Comparison of ENCODE assay signal across 5 cellular contexts in genomic region chr12:26755338-26755737, GRCh38.
DNase-seq lines count a peak whose midpoint lies in the region; TF ChIP-seq lines count a peak whose summit lies in the region.
"Not testable (repeated sequence)": the region's sequence is repeated elsewhere in the genome, so short reads cannot be mapped to it uniquely, and the experiment has no call there.

No MANE protein-coding gene starts in this region.

- not testable (repeated sequence) for H4K8ac ChIP-seq in mesendoderm (ENCODE audit: low read depth, low read length)

- H3K4me1 ChIP-seq in liver (ENCODE audit: control insufficient read depth in 4 of 4, insufficient read depth in 4 of 4, low read length in 3 of 4) = peaks cover 0 to 72% (median 32%) of the 10 kb centered on the region in 4 donors
- H3K4me1 ChIP-seq in mesendoderm (ENCODE audit: control insufficient read depth, low read depth, low read length) = not testable (repeated sequence)

- H2BK120ac ChIP-seq in mesendoderm (ENCODE audit: low read depth, low read length) = not testable (repeated sequence)

- H3K56ac ChIP-seq in mesendoderm (ENCODE audit: low read length) = not testable (repeated sequence)

- not testable (repeated sequence) for H3K27me3 ChIP-seq in liver (ENCODE audit: control insufficient read depth in 4 of 4, insufficient read depth in 4 of 4, low read length in 3 of 4); mesendoderm (ENCODE audit: insufficient read depth, low read length, poor library complexity)

- peak overlapping the region in 1 of 2 donors; percentile 31 for H3K27ac ChIP-seq in liver (ENCODE audit: low read depth in 1 of 2, low read length in 2 of 2)
- not testable (repeated sequence) for H3K27ac ChIP-seq in mesendoderm (ENCODE audit: low read depth, low read length)

- not testable (repeated sequence) for H2BK15ac ChIP-seq in mesendoderm (replicated peaks; ENCODE audit: low read depth)

- H3K4me2 ChIP-seq in mesendoderm (ENCODE audit: low read length) = not testable (repeated sequence)

- not testable (repeated sequence) for H2AK5ac ChIP-seq in mesendoderm (ENCODE audit: low read length)

- TF ChIP-seq CTCF in liver (IDR thresholded peaks at IDR 0.05; ENCODE audit: low read depth, low read length, missing input control) = not testable (repeated sequence)

- WGBS in liver = 41% methylated on average over 3 of the region's 3 CpGs
- WGBS in mesendoderm (ENCODE audit: extremely low coverage, insufficient coverage, low lambda C conversion rate) = no CpG with 5 or more reads among the region's 3 CpGs

- H3K4ac ChIP-seq in mesendoderm (ENCODE audit: low read depth, low read length) = not testable (repeated sequence)

- H3K9ac ChIP-seq in liver (ENCODE audit: low read depth in 1 of 2, low read length in 2 of 2) = peak overlapping the region in 1 of 2 donors; percentile 88
- H3K9ac ChIP-seq in mesendoderm (ENCODE audit: low read length) = not testable (repeated sequence)

- not testable (repeated sequence) for H2BK5ac ChIP-seq in mesendoderm (ENCODE audit: low read length)

- H3K36me3 ChIP-seq in liver (ENCODE audit: control insufficient read depth in 4 of 4, insufficient read depth in 3 of 4, low read depth in 1 of 4, low read length in 3 of 4); mesendoderm (ENCODE audit: control insufficient read depth, insufficient read depth, low read length): not testable (repeated sequence)

- H4K5ac ChIP-seq in mesendoderm (ENCODE audit: low read length) = not testable (repeated sequence)

- peak overlapping the region; percentile 2 to 60 (median 20) for H3K4me3 ChIP-seq in liver (ENCODE audit: low read depth in 1 of 3, low read length in 3 of 3)
- not testable (repeated sequence) for H3K4me3 ChIP-seq in mesendoderm (ENCODE audit: low read length)

- not testable (repeated sequence) for H3K18ac ChIP-seq in mesendoderm (ENCODE audit: low read length)

- not testable (repeated sequence) for H3K79me1 ChIP-seq in mesendoderm (ENCODE audit: low read length)

- H3K9me3 ChIP-seq in liver (ENCODE audit: control insufficient read depth in 4 of 4, low read length in 3 of 4) = not testable (repeated sequence)

- DNase-seq in DMS53 (lab: John Stamatoyannopoulos, UW) = peak; percentile 26
- peak; percentile 12 for DNase-seq in MV-4-11 (lab: John Stamatoyannopoulos, UW)
- peak; percentile 29 for DNase-seq in OCI-M1 (lab: John Stamatoyannopoulos, UW)
- peak; percentile 22 for DNase-seq in mesendoderm

- H3K79me2 ChIP-seq in mesendoderm (ENCODE audit: control insufficient read depth, insufficient read depth, low read length) = not testable (repeated sequence)

- H3K23ac ChIP-seq in mesendoderm (ENCODE audit: low read length) = not testable (repeated sequence)

- TF ChIP-seq RAD21 in liver (IDR thresholded peaks at IDR 0.05) = not testable (repeated sequence)
